In genomic region chr10:58237014-58237830, GRCh38 we compare ENCODE assay signal across 9 cellular contexts. TPM values are rescaled to one million over a fixed set of nuclear protein-coding genes. Genes with fewer than 3 reads are reported as not detected.
A peak's percentile ranks its signal among the peaks of the same experiment; 100 is the strongest.
DNase-seq lines count a peak whose midpoint lies in the region; ATAC-seq, FAIRE-seq and TF ChIP-seq lines count a peak whose summit lies in the region.
"Had no signal": no experiment of that assay in that cellular context is flagged by ENCODE, and none has a peak within 500 bp of the region (broad histone marks: within the 10 kb centered on the region; RNA-seq: fewer than 3 reads in every experiment).

No MANE protein-coding gene starts in this region.

- DNase-seq in Daoy (ENCODE audit: low read depth) (peak; percentile 70), bronchial epithelial cell (ENCODE audit: low read depth) (peak; percentile 84), non-pigmented ciliary epithelial cell (ENCODE audit: low read depth) (peak; percentile 88), small intestine (no peak)
- DNase-seq: MM.1S had no signal

- no peak overlapping the region for H3K9ac ChIP-seq in HUES64 (ENCODE audit: low read depth, low read length)
- H3K9ac ChIP-seq: parathyroid adenoma had no signal

- no peaks in the 10 kb centered on the region for H3K27me3 ChIP-seq in HUES64 (ENCODE audit: insufficient read depth, low read length)
- H3K27me3 ChIP-seq in bronchial epithelial cell (ENCODE audit: control insufficient read depth, insufficient read depth, low read length) = no peaks in the 10 kb centered on the region
- no peaks in the 10 kb centered on the region for H3K27me3 ChIP-seq in small intestine (ENCODE audit: control insufficient read depth in 2 of 2, insufficient read depth in 2 of 2, low read length in 2 of 2)

- H3K4me1 ChIP-seq in HUES64 (ENCODE audit: insufficient read depth, low read length) (peaks cover 31% of the 10 kb centered on the region; the same call in 1 of the 2 replicates), small intestine (ENCODE audit: control insufficient read depth in 2 of 2, insufficient read depth in 1 of 2, low read depth in 1 of 2, low read length in 1 of 2) (no peaks in the 10 kb centered on the region)

- H3K36me3 ChIP-seq in HUES64 (ENCODE audit: insufficient read depth, low read length) (peaks cover 13% of the 10 kb centered on the region; the same call in 1 of the 2 replicates), bronchial epithelial cell (ENCODE audit: control insufficient read depth, insufficient read depth, low read length) (no peaks in the 10 kb centered on the region), small intestine (ENCODE audit: control insufficient read depth in 2 of 2, insufficient read depth in 2 of 2, low read length in 2 of 2) (peaks cover 6 to 7% of the 10 kb centered on the region in 2 donors)

- H3K9me3 ChIP-seq in HUES64 (ENCODE audit: insufficient read depth, low read depth, low read length) (no peaks in the 10 kb centered on the region), small intestine (ENCODE audit: control insufficient read depth, low read depth) (no peaks in the 10 kb centered on the region)

- WGBS in HUES64 = 89% methylated on average over 3 of the region's 3 CpGs
- WGBS in small intestine, 3 donors = 94 to 99% (median 99%) methylated on average over 3 of the region's 3 CpGs

- ATAC-seq in HG02852 (IDR thresholded peaks at IDR 0.05; ENCODE audit: unreplicated experiment) (no peak), HG02870 (IDR thresholded peaks at IDR 0.05; ENCODE audit: unreplicated experiment) (no peak)

- H3K4me3 ChIP-seq in HUES64 (ENCODE audit: low read length) = no peak overlapping the region
- H3K4me3 ChIP-seq in bronchial epithelial cell (ENCODE audit: low read depth, low read length) = no peak overlapping the region
- no peak overlapping the region for H3K4me3 ChIP-seq in small intestine (ENCODE audit: low read depth in 1 of 2, low read length in 2 of 2)

- no peak for TF ChIP-seq CTCF in bronchial epithelial cell (IDR thresholded peaks at IDR 0.05; ENCODE audit: insufficient read depth, low read length, severe bottlenecking)

- FAIRE-seq in bronchial epithelial cell (lab: Jason Lieb, UNC) (no peak), small intestine (lab: Jason Lieb, UNC) (no peak)

- H3K27ac ChIP-seq in HUES64 (ENCODE audit: low read depth, low read length) = 0 out of 2 replicates have a peak overlapping the region, but pooled peaks have one; percentile 6
- H3K27ac ChIP-seq in small intestine (ENCODE audit: low read depth in 1 of 2, low read length in 1 of 2) = no peak overlapping the region
- H3K27ac ChIP-seq: parathyroid adenoma had no signal

RNA-seq across cellular contexts. Expression of gene IPMK, which starts 30.5 kb away (rescaled TPM):
- 3.0 and 3.9 TPM in 2 replicates for total RNA-seq in Daoy (2014; rRNA removed; shearing (Covaris generic))
- polyA plus RNA-seq in HUES64 (2013, experiment 1 of 2) = 6.8 TPM
- polyA plus RNA-seq in HUES64 (2013, experiment 2 of 2) = 6.5 TPM
- 6.3 and 8.3 TPM in 2 replicates for total RNA-seq in bronchial epithelial cell
- polyA plus RNA-seq in small intestine = 10 to 100 TPM in 1 of 3 donors, 1 to 10 TPM in 2; 4.9 to 10.5 (median 9.7) TPM

RNA-seq across cellular contexts. Expression of gene CISD1, which starts 31.7 kb away (rescaled TPM):
- total RNA-seq in Daoy (2014; rRNA removed; shearing (Covaris generic)) = 32.7 and 42.6 TPM in 2 replicates
- 48.0 TPM for polyA plus RNA-seq in HUES64 (2013, experiment 1 of 2)
- 40.1 TPM for polyA plus RNA-seq in HUES64 (2013, experiment 2 of 2)
- 13.4 and 19.8 TPM in 2 replicates for total RNA-seq in bronchial epithelial cell
- polyA plus RNA-seq in small intestine = 100 to 1,000 TPM in 2 of 3 donors, 10 to 100 TPM in 1; 69.2 to 167 (median 147) TPM
